1 cellular context compared by ENCODE assay signal in genomic region chr20:53935353-53936084, GRCh38.
A peak's percentile ranks its signal among the peaks of the same experiment; 100 is the strongest.
TF ChIP-seq lines count a peak whose summit lies in the region.

No MANE protein-coding gene starts in this region.

TF ChIP-seq in GM12878, 131 proteins besides CTCF, POLR2A, EP300 and RAD21:
- TF ChIP-seq, protein P1, sequence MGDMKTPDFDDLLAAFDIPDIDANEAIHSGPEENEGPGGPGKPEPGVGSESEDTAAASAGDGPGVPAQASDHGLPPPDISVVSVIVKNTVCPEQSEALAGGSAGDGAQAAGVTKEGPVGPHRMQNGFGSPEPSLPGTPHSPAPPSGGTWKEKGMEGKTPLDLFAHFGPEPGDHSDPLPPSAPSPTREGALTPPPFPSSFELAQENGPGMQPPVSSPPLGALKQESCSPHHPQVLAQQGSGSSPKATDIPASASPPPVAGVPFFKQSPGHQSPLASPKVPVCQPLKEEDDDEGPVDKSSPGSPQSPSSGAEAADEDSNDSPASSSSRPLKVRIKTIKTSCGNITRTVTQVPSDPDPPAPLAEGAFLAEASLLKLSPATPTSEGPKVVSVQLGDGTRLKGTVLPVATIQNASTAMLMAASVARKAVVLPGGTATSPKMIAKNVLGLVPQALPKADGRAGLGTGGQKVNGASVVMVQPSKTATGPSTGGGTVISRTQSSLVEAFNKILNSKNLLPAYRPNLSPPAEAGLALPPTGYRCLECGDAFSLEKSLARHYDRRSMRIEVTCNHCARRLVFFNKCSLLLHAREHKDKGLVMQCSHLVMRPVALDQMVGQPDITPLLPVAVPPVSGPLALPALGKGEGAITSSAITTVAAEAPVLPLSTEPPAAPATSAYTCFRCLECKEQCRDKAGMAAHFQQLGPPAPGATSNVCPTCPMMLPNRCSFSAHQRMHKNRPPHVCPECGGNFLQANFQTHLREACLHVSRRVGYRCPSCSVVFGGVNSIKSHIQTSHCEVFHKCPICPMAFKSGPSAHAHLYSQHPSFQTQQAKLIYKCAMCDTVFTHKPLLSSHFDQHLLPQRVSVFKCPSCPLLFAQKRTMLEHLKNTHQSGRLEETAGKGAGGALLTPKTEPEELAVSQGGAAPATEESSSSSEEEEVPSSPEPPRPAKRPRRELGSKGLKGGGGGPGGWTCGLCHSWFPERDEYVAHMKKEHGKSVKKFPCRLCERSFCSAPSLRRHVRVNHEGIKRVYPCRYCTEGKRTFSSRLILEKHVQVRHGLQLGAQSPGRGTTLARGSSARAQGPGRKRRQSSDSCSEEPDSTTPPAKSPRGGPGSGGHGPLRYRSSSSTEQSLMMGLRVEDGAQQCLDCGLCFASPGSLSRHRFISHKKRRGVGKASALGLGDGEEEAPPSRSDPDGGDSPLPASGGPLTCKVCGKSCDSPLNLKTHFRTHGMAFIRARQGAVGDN (IDR thresholded peaks at IDR 0.05): 0 out of 2 replicates have a peak, but pooled peaks have one; percentile 5
- peak; percentile 79 for TF ChIP-seq NFXL1 (IDR thresholded peaks at IDR 0.05; ENCODE audit: borderline replicate concordance)
- TF ChIP-seq ETV6 (conservative IDR thresholded peaks at IDR 0.05 in 1 of 2, IDR thresholded peaks at IDR 0.05 in 1 of 2; ENCODE audit: borderline replicate concordance in 1 of 2, low read depth in 1 of 2): 0 out of 4 replicates have a peak, but pooled peaks of 1 of the 2 experiments have one; percentile 43
- no peak for TF ChIP-seq CHD2 (IDR thresholded peaks at IDR 0.05; ENCODE audit: borderline replicate concordance, low read depth, low read length)
